ENCODE assay signal across 17 cellular contexts in genomic region chr7:945147-945555, GRCh38. TPM values are rescaled to one million over a fixed set of nuclear protein-coding genes. Genes with fewer than 3 reads are reported as not detected.
DNase-seq lines count a peak whose midpoint lies in the region; ATAC-seq and TF ChIP-seq lines count a peak whose summit lies in the region.
"Had no signal": no experiment of that assay in that cellular context is flagged by ENCODE, and none has a peak within 500 bp of the region (broad histone marks: within the 10 kb centered on the region; RNA-seq: fewer than 3 reads in every experiment).

No MANE protein-coding gene starts in this region.

- POLR2A ChIA-PET in SK-N-SH (lab: Yijun Ruan, JAX) = no interaction called here
- POLR2A ChIA-PET in activated CD8-positive, alpha-beta T cell treated with anti-CD3 and anti-CD28 coated beads, Interleukin-2, amount 10 ng/mL, durations not matched to agents 7 days and 5 days (lab: Charles Lee) = no interaction called here

- TF ChIP-seq EP300 in SK-N-SH (IDR thresholded peaks at IDR 0.05; ENCODE audit: borderline replicate concordance in 1 of 2, low read depth in 1 of 2, low read length in 1 of 2) = no peak

- H3K4me3 ChIP-seq in SK-N-SH (ENCODE audit: low read depth in 2 of 2, low read length in 1 of 2) (no peak overlapping the region), muscle layer of duodenum (ENCODE audit: low read depth in 1 of 2, low read length in 2 of 2) (no peak overlapping the region), upper lobe of right lung (peak overlapping the region; percentile 45)
- H3K4me3 ChIP-seq: ovary had no signal

- intact Hi-C loops in upper lobe of right lung (cut with DNase I) = no loop called here

- peaks cover 8% of the 10 kb centered on the region for H3F3A ChIP-seq in SK-N-SH (replicated peaks; ENCODE audit: insufficient read depth)

- H3K4me3 Mint-ChIP-seq in activated CD8-positive, alpha-beta T cell treated with anti-CD3 and anti-CD28 coated beads, Interleukin-2, amount 10 ng/mL, durations not matched to agents 7 days and 5 days = no peak overlapping the region
- H3K4me3 Mint-ChIP-seq: activated CD4-positive, alpha-beta T cell treated with anti-CD3 and anti-CD28 coated beads, Interleukin-2, amount 10 ng/mL, durations not matched to agents 24 days and 14 days; central memory CD8-positive, alpha-beta T cell; stimulated activated naive CD8-positive, alpha-beta T cell treated with anti-CD3 and anti-CD28 coated beads, Interleukin-15, amount 100 ng/mL, for 72 hours; T-helper 1 cell treated with Interleukin-12 subunit alpha and Interleukin-12 subunit beta and Interleukin-4 antibody, amounts not matched to agents 30 μg/mL and 1 μg/mL, for 36 hours had no signal

- H3K36me3 ChIP-seq in SK-N-SH (replicated peaks in 1 of 2; ENCODE audit: control insufficient read depth in 1 of 2, insufficient read depth in 2 of 2, low read length in 1 of 2) (no peaks in the 10 kb centered on the region), muscle layer of duodenum (ENCODE audit: control insufficient read depth in 1 of 2, insufficient read depth in 2 of 2, low read length in 2 of 2) (no peaks in the 10 kb centered on the region), upper lobe of right lung (no peaks in the 10 kb centered on the region)
- H3K36me3 ChIP-seq: ovary had no signal

- DNase-seq in SK-N-SH (no peak), epithelial cell of prostate (ENCODE audit: low read depth, low spot score) (no peak), upper lobe of right lung (peak; percentile 68), putamen (ENCODE audit: low spot score) (no peak)
- DNase-seq in activated CD8-positive, alpha-beta T cell treated with anti-CD3 and anti-CD28 coated beads, Interleukin-2, amount 10 ng/mL, durations not matched to agents 7 days and 5 days = no peak
- DNase-seq: activated CD4-positive, alpha-beta T cell treated with anti-CD3 and anti-CD28 coated beads, Interleukin-2, amount 10 ng/mL, durations not matched to agents 24 days and 14 days; activated gamma-delta T cell; HCEC 1CT; NCI-H1436; stimulated activated CD4-positive, alpha-beta T cell treated with anti-CD3 and anti-CD28 coated beads, Interleukin-4, amount 100 ng/mL, for 24 hours; stimulated activated naive CD8-positive, alpha-beta T cell treated with anti-CD3 and anti-CD28 coated beads, Interleukin-15, amount 100 ng/mL, for 72 hours had no signal

- no peak overlapping the region for H3K4me2 ChIP-seq in SK-N-SH

- no peak overlapping the region for H3K27ac Mint-ChIP-seq in activated CD8-positive, alpha-beta T cell treated with anti-CD3 and anti-CD28 coated beads, Interleukin-2, amount 10 ng/mL, durations not matched to agents 7 days and 5 days
- H3K27ac Mint-ChIP-seq: activated CD4-positive, alpha-beta T cell treated with anti-CD3 and anti-CD28 coated beads, Interleukin-2, amount 10 ng/mL, durations not matched to agents 24 days and 14 days; T-helper 1 cell treated with Interleukin-12 subunit alpha and Interleukin-12 subunit beta and Interleukin-4 antibody, amounts not matched to agents 30 μg/mL and 1 μg/mL, for 36 hours had no signal

- H3K79me2 ChIP-seq in SK-N-SH (ENCODE audit: insufficient read depth) = no peaks in the 10 kb centered on the region

- H3K36me3 Mint-ChIP-seq in activated CD8-positive, alpha-beta T cell treated with anti-CD3 and anti-CD28 coated beads, Interleukin-2, amount 10 ng/mL, durations not matched to agents 7 days and 5 days (ENCODE audit: low read depth) = peaks cover 10% of the 10 kb centered on the region

- peaks cover 4% of the 10 kb centered on the region for H3K27me3 Mint-ChIP-seq in activated CD8-positive, alpha-beta T cell treated with anti-CD3 and anti-CD28 coated beads, Interleukin-2, amount 10 ng/mL, durations not matched to agents 7 days and 5 days (ENCODE audit: low read depth)
- H3K27me3 Mint-ChIP-seq: central memory CD8-positive, alpha-beta T cell; stimulated activated naive CD8-positive, alpha-beta T cell treated with anti-CD3 and anti-CD28 coated beads, Interleukin-15, amount 100 ng/mL, for 72 hours had no signal

- TF ChIP-seq RAD21 in SK-N-SH (IDR thresholded peaks at IDR 0.05; ENCODE audit: low read length) = no peak

- ATAC-seq in SK-N-SH treated with all-trans-retinoic acid at 6 μM for 48 hours = peak; percentile 10; the same call in 1 of the 3 replicates
- ATAC-seq in upper lobe of right lung = peak; percentile 11
- ATAC-seq in activated CD8-positive, alpha-beta T cell treated with anti-CD3 and anti-CD28 coated beads, Interleukin-2, amount 10 ng/mL, durations not matched to agents 7 days and 5 days = no peak
- ATAC-seq in HG02571 (IDR thresholded peaks at IDR 0.05; ENCODE audit: unreplicated experiment) = no peak

- H3K4me1 ChIP-seq in SK-N-SH (ENCODE audit: control insufficient read depth in 1 of 2, insufficient read depth in 2 of 2, low read depth in 1 of 2, low read length in 1 of 2) (no peaks in the 10 kb centered on the region), muscle layer of duodenum (ENCODE audit: control insufficient read depth in 1 of 2, insufficient read depth in 2 of 2, low read length in 2 of 2) (no peaks in the 10 kb centered on the region), upper lobe of right lung (no peaks in the 10 kb centered on the region)

- CTCF ChIA-PET in SK-N-SH (lab: Yijun Ruan, JAX) = interaction anchor here (0.8 to 1.6 kb wide), 4 partner anchors 9 to 36 kb away, joined by 3 to 7 read pairs (median 3); partner anchors contain the start of gene ADAP1
- CTCF ChIA-PET in activated CD8-positive, alpha-beta T cell treated with anti-CD3 and anti-CD28 coated beads, Interleukin-2, amount 10 ng/mL, durations not matched to agents 7 days and 5 days (lab: Charles Lee) = no interaction called here

- H3K9ac ChIP-seq in SK-N-SH = no peak overlapping the region

- H3K9me2 ChIP-seq in SK-N-SH = no peaks in the 10 kb centered on the region

- peaks cover 17% of the 10 kb centered on the region for H3K4me1 Mint-ChIP-seq in activated CD8-positive, alpha-beta T cell treated with anti-CD3 and anti-CD28 coated beads, Interleukin-2, amount 10 ng/mL, durations not matched to agents 7 days and 5 days (ENCODE audit: low read depth)

- peaks cover 7% of the 10 kb centered on the region for H3K9me3 Mint-ChIP-seq in activated CD8-positive, alpha-beta T cell treated with anti-CD3 and anti-CD28 coated beads, Interleukin-2, amount 10 ng/mL, durations not matched to agents 7 days and 5 days (ENCODE audit: insufficient read depth)

- no peak for TF ChIP-seq CTCF in SK-N-SH (IDR thresholded peaks at IDR 0.05)
- no peak for TF ChIP-seq CTCF in upper lobe of right lung (IDR thresholded peaks at IDR 0.05)

- H3K27me3 ChIP-seq in SK-N-SH (ENCODE audit: insufficient read depth) = no peaks in the 10 kb centered on the region
- H3K27me3 ChIP-seq in muscle layer of duodenum (ENCODE audit: low read depth, low read length) = no peaks in the 10 kb centered on the region
- no peaks in the 10 kb centered on the region for H3K27me3 ChIP-seq in upper lobe of right lung
- H3K27me3 ChIP-seq: ovary had no signal

- H3K27ac ChIP-seq in SK-N-SH (ENCODE audit: low read depth in 2 of 2, low read length in 1 of 2) = no peak overlapping the region
- peak overlapping the region; percentile 98 for H3K27ac ChIP-seq in epithelial cell of prostate
- H3K27ac ChIP-seq in muscle layer of duodenum (ENCODE audit: low read length) = peak overlapping the region; percentile 8
- peak overlapping the region; percentile 77 for H3K27ac ChIP-seq in upper lobe of right lung
- H3K27ac ChIP-seq: ovary had no signal

- peaks cover 5% of the 10 kb centered on the region; the same call in 1 of the 2 replicates for H3K9me3 ChIP-seq in SK-N-SH
- H3K9me3 ChIP-seq in muscle layer of duodenum (ENCODE audit: control insufficient read depth in 1 of 2, low read length in 2 of 2) = peaks cover 0 to 4% of the 10 kb centered on the region in 2 donors
- no peaks in the 10 kb centered on the region for H3K9me3 ChIP-seq in upper lobe of right lung
- H3K9me3 ChIP-seq: ovary had no signal

- 79% methylated on average over 9 of the region's 13 CpGs for whole genome bisulfite sequencing in SK-N-SH (ENCODE audit: low lambda C conversion rate)

- no peak overlapping the region for H2AFZ ChIP-seq in SK-N-SH (ENCODE audit: low read depth)

- H4K20me1 ChIP-seq in SK-N-SH (ENCODE audit: insufficient read depth) = no peaks in the 10 kb centered on the region

TF ChIP-seq in SK-N-SH treated with all-trans-retinoic acid at 6 μM for 48 hours, 23 proteins besides CTCF, POLR2A, EP300 and RAD21 (continues in another document):
- TF ChIP-seq ZNF565 (CRISPR knock-in tag; conservative IDR thresholded peaks at IDR 0.05; ENCODE audit: low read depth) (no peak), ARNTL (CRISPR knock-in tag; IDR thresholded peaks at IDR 0.05; ENCODE audit: borderline replicate concordance, low read depth) (no peak), GLIS3 (CRISPR knock-in tag; IDR thresholded peaks at IDR 0.05) (no peak)

TF ChIP-seq in SK-N-SH, 30 proteins besides CTCF, POLR2A, EP300 and RAD21 (continues in another document):
- TF ChIP-seq USF2 (IDR thresholded peaks at IDR 0.05; ENCODE audit: borderline replicate concordance, low read depth, low read length) = no peak
- no peak for TF ChIP-seq FOXM1 (IDR thresholded peaks at IDR 0.05; ENCODE audit: low read depth)
- no peak for TF ChIP-seq GABPA (IDR thresholded peaks at IDR 0.05; ENCODE audit: low read depth)

RNA-seq across cellular contexts. Expression of gene ADAP1, which starts 9.3 kb away (rescaled TPM):
- polyA plus RNA-seq in SK-N-SH (2012; rRNA removed) = 3.2 and 5.4 TPM in 2 replicates
- polyA plus RNA-seq in SK-N-SH (2012; cell fraction: cytosol; rRNA removed) = 2.0 and 2.8 TPM in 2 replicates
- 8.1 and 8.6 TPM in 2 replicates for polyA plus RNA-seq in SK-N-SH (2012; cell fraction: nucleus; rRNA removed)
- total RNA-seq in upper lobe of right lung = 30.7 TPM
- total RNA-seq in activated CD8-positive, alpha-beta T cell treated with anti-CD3 and anti-CD28 coated beads, Interleukin-2, amount 10 ng/mL, durations not matched to agents 7 days and 5 days = 10 to 100 TPM; 24.2 to 28.6 TPM

RNA-seq across cellular contexts. Expression of gene COX19, which starts 30.2 kb away (rescaled TPM):
- 7.6 TPM in 2 replicates for polyA plus RNA-seq in SK-N-SH (2012; rRNA removed)
- polyA plus RNA-seq in SK-N-SH (2012; cell fraction: cytosol; rRNA removed) = 6.4 and 7.5 TPM in 2 replicates
- 15.5 and 19.8 TPM in 2 replicates for polyA plus RNA-seq in SK-N-SH (2012; cell fraction: nucleus; rRNA removed)
- 9.4 TPM for total RNA-seq in upper lobe of right lung
- 10 to 100 TPM; 16.8 to 18.2 TPM for total RNA-seq in activated CD8-positive, alpha-beta T cell treated with anti-CD3 and anti-CD28 coated beads, Interleukin-2, amount 10 ng/mL, durations not matched to agents 7 days and 5 days

RNA-seq across cellular contexts. Expression of gene CYP2W1, which starts 37.8 kb away (rescaled TPM):
- polyA plus RNA-seq in SK-N-SH (2012; rRNA removed) = 0.06 and 0.10 TPM in 2 replicates
- 0.03 TPM in 1 of 2 replicates, not detected in the other for polyA plus RNA-seq in SK-N-SH (2012; cell fraction: cytosol; rRNA removed)
- 0.38 and 0.48 TPM in 2 replicates for polyA plus RNA-seq in SK-N-SH (2012; cell fraction: nucleus; rRNA removed)
- total RNA-seq in upper lobe of right lung = not detected
- not detected for total RNA-seq in activated CD8-positive, alpha-beta T cell treated with anti-CD3 and anti-CD28 coated beads, Interleukin-2, amount 10 ng/mL, durations not matched to agents 7 days and 5 days
- total RNA-seq: activated CD4-positive, alpha-beta T cell treated with anti-CD3 and anti-CD28 coated beads, Interleukin-2, amount 10 ng/mL, durations not matched to agents 24 days and 14 days had no signal

Comparison
In these comparisons a context has a peak if more than half of its experiments do, and no peak if none do; other contexts are left out.
1. ATAC-seq: peak in SK-N-SH treated with all-trans-retinoic acid at 6 μM for 48 hours (single experiment) and upper lobe of right lung (single experiment); none in activated CD8-positive, alpha-beta T cell treated with anti-CD3 and anti-CD28 coated beads, Interleukin-2, amount 10 ng/mL, durations not matched to agents 7 days and 5 days (single experiment) and HG02571 (single experiment).
2. H3K27ac ChIP-seq: peak in epithelial cell of prostate (single experiment), muscle layer of duodenum (single experiment) and upper lobe of right lung (single experiment); none in SK-N-SH (0 of 2).